ENCODE assay signal across 8 cellular contexts in the genomic region with DNA sequence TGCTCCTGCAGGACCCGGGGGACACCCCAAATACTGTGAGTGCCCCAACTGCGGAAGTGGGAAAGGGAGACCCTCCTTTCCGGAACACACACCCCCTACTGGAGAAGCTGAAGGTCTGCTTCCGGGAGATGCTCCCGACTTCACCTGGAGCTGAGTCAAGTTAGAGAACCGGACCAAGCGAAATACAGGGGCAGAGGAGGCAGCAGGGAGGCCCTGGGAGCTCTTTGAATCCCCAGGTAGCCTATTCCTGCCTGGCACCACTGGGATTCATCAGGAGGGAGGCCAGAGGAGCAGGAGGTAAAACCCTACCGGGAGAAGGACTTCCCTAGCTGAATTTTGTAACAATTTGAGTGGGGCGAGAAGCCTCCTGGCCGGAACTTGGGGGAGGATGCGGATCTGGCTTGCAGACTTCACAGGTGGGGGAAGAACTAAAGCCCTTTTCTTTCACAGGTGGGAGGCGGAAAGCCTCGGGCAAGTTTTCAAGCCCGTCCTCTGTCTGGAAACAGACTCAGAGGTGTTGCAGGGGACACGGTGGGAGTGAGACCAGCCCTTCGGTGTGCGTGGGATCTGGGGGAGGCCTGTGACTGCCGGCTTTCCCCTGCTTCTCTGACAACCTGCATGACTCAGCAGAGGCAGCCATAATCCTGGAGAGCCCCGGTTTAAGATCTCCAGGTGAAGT. TPM values are rescaled to one million over a fixed set of nuclear protein-coding genes. Genes with fewer than 3 reads are reported as not detected.
A peak's percentile ranks its signal among the peaks of the same experiment; 100 is the strongest.
DNase-seq lines count a peak whose midpoint lies in the region; ATAC-seq and TF ChIP-seq lines count a peak whose summit lies in the region.

No MANE protein-coding gene starts in this region.

- H3K9me3 ChIP-seq in endodermal cell (ENCODE audit: control insufficient read depth, low read length): no peaks in the 10 kb centered on the region
- no peaks in the 10 kb centered on the region for H3K9me3 ChIP-seq in prostate gland

- H3K36me3 ChIP-seq in GM06990 (ENCODE audit: control insufficient read depth, insufficient read depth, low read length) (no peaks in the 10 kb centered on the region), endodermal cell (ENCODE audit: control insufficient read depth, insufficient read depth, low read length) (no peaks in the 10 kb centered on the region), prostate gland (no peaks in the 10 kb centered on the region)

- no peaks in the 10 kb centered on the region; the same call in 1 of the 2 replicates for H3K27me3 ChIP-seq in GM06990 (replicated peaks; ENCODE audit: control insufficient read depth, insufficient read depth, low read length)
- H3K27me3 ChIP-seq in endodermal cell (ENCODE audit: control insufficient read depth, insufficient read depth, low read length, poor library complexity, severe bottlenecking): peaks cover 4% of the 10 kb centered on the region
- H3K27me3 ChIP-seq in prostate gland (replicated peaks; ENCODE audit: insufficient read depth): no peaks in the 10 kb centered on the region

- peaks cover 2% of the 10 kb centered on the region for H3K9me3 Mint-ChIP-seq in endodermal cell

- WGBS in endodermal cell (ENCODE audit: insufficient coverage in 1 of 2, insufficient read length in 1 of 2), 2 experiments: 64 to 71% methylated on average over 12 to 19 of the region's 19 CpGs
- WGBS in prostate gland: 31% methylated on average over 19 of the region's 19 CpGs
- WGBS in lower leg skin, 2 donors: 26 to 43% methylated on average over 19 of the region's 19 CpGs

- intact Hi-C loops in prostate gland (cut with DNase I) (loop anchor here (10.0 kb wide), 1 partner anchor 129 kb away; no protein-coding TSS in a partner anchor), lower leg skin (cut with DNase I; ENCODE audit: low total_unique reads) (no loop called here)

- no peak overlapping the region for H3K27ac ChIP-seq in endodermal cell (ENCODE audit: low read depth, low read length)
- H3K27ac ChIP-seq in prostate gland: peak overlapping the region in 1 of 2 donors; percentile 67

- H3K4me1 Mint-ChIP-seq in endodermal cell: peaks cover 12% of the 10 kb centered on the region

- DNase-seq in GM06990 (ENCODE audit: extremely low read depth, insufficient read length) (no peak), NCI-H69 (lab: John Stamatoyannopoulos, UW) (peak; percentile 51), endodermal cell (peak; percentile 94), prostate gland (ENCODE audit: low spot score) (no peak), lower leg skin (ENCODE audit: low spot score in 2 of 2) (no peak), mucosa of gallbladder (ENCODE audit: low spot score) (no peak), amniotic stem cell (lab: John Stamatoyannopoulos, UW) (no peak)

- H3K36me3 Mint-ChIP-seq in endodermal cell (ENCODE audit: low read depth): peaks cover 19% of the 10 kb centered on the region

- H3K9ac ChIP-seq in endodermal cell (ENCODE audit: extremely low read depth, low read length, poor library complexity, severe bottlenecking): peak overlapping the region; percentile 38

- H3K4me1 ChIP-seq in endodermal cell (ENCODE audit: control insufficient read depth, insufficient read depth, low read length): no peaks in the 10 kb centered on the region
- no peaks in the 10 kb centered on the region for H3K4me1 ChIP-seq in prostate gland (replicated peaks)

- TF ChIP-seq POLR2A in prostate gland (IDR thresholded peaks at IDR 0.05) (no peak), lower leg skin (IDR thresholded peaks at IDR 0.05) (no peak)

- peak overlapping the region; percentile 76 for H3K4me3 Mint-ChIP-seq in endodermal cell

- H3K27me3 Mint-ChIP-seq in endodermal cell (ENCODE audit: insufficient read depth): peaks cover 22% of the 10 kb centered on the region

- TF ChIP-seq CTCF in GM06990 (IDR thresholded peaks at IDR 0.05; ENCODE audit: insufficient read depth, low read length, poor library complexity, severe bottlenecking): peak; percentile 42
- TF ChIP-seq CTCF in endodermal cell (conservative IDR thresholded peaks at IDR 0.05): peak; percentile 80
- peak in 2 of 4 experiments; percentile 11 to 22 for TF ChIP-seq CTCF in prostate gland (IDR thresholded peaks at IDR 0.05)
- TF ChIP-seq CTCF in lower leg skin (IDR thresholded peaks at IDR 0.05): no peak

- H3K4me3 ChIP-seq in GM06990 (replicated peaks; ENCODE audit: low read depth, low read length) (peak overlapping the region; percentile 68), endodermal cell (ENCODE audit: low read length) (peak overlapping the region; percentile 73), prostate gland (peak overlapping the region; percentile 22 to 31), lower leg skin (ENCODE audit: low read depth, poor library complexity, severe bottlenecking) (no peak overlapping the region)

- no peak for ATAC-seq in GM21423 (IDR thresholded peaks at IDR 0.05; ENCODE audit: unreplicated experiment)

- H3K27ac Mint-ChIP-seq in endodermal cell: peak overlapping the region; percentile 96

RNA-seq across cellular contexts. Expression of a gene that starts 22.4 kb away (rescaled TPM):
- total RNA-seq in endodermal cell: not detected
- polyA plus RNA-seq in endodermal cell (2013, experiment 1 of 2): not detected
- not detected for polyA plus RNA-seq in endodermal cell (2013, experiment 2 of 2)
- 1 to 10 TPM in 1 of 2 donors, not detected in 1; 1.4 TPM for total RNA-seq in prostate gland
- not detected for total RNA-seq in lower leg skin
- total RNA-seq in mucosa of gallbladder: not detected

Comparison
In these comparisons a context has a peak if more than half of its experiments do, and no peak if none do; other contexts are left out.
1. DNase-seq: peak in NCI-H69 (single experiment) and endodermal cell (single experiment); none in GM06990 (single experiment), prostate gland (single experiment), lower leg skin (0 of 2), mucosa of gallbladder (single experiment) and amniotic stem cell (single experiment).
2. CTCF ChIP-seq: peak in GM06990 (single experiment) and endodermal cell (single experiment); none in lower leg skin (0 of 3).